ENCODE assay signal across 8 cellular contexts in the genomic region with DNA sequence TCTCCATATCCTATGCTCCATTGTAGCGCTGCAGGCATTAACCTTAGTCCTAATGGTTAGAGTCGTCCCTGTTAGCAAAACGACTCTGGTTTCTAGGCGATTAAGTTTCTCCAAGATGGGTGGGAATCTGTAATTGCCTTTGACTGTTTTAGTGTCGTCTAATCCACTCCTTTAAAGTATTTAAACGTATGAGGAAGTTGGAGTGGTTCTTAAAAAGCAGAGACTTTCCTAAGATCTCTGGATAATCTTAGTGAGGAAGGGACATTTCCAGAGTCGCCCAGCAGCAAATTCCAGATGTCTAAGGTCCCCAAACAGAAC. TPM values are rescaled to one million over a fixed set of nuclear protein-coding genes. Genes with fewer than 3 reads are reported as not detected.
A peak's percentile ranks its signal among the peaks of the same experiment; 100 is the strongest.
DNase-seq lines count a peak whose midpoint lies in the region; ATAC-seq and TF ChIP-seq lines count a peak whose summit lies in the region.

No MANE protein-coding gene starts in this region.

- in situ Hi-C loops in Panc1 (cut with HindIII; ENCODE audit: low pct_unique_long_range_greater_than_20kb, low sequenced_read_pairs) = no loop called here

- H3K4me1 Mint-ChIP-seq in CD4-positive, alpha-beta memory T cell = peaks cover 29 to 64% (median 42%) of the 10 kb centered on the region in 4 donors

- DNase-seq in CD4-positive, alpha-beta memory T cell = no peak
- DNase-seq in Panc1 (ENCODE audit: low read depth, low spot score) (no peak), epithelial cell of esophagus (ENCODE audit: low read depth) (no peak), amniotic stem cell (lab: John Stamatoyannopoulos, UW) (no peak), NCI-H510A (lab: John Stamatoyannopoulos, UW) (no peak), middle frontal gyrus (ENCODE audit: extremely low spot score, low spot score) (no peak)

- H3K27ac Mint-ChIP-seq in CD4-positive, alpha-beta memory T cell = peak overlapping the region; percentile 100

- CTCF ChIA-PET in CD4-positive, alpha-beta memory T cell (lab: Charles Lee; ENCODE audit: partially characterized antibody) = interaction anchor here (1.0 to 1.2 kb wide), 2 partner anchors 172 to 421 kb away, joined by 3 read pairs; partner anchors contain the start of genes COPS4 and COQ2
- CTCF ChIA-PET in Panc1 (lab: Charles Lee) = no interaction called here

- H3K36me3 Mint-ChIP-seq in CD4-positive, alpha-beta memory T cell = peaks cover 36 to 77% of the 10 kb centered on the region in 2 donors

- no peaks in the 10 kb centered on the region for H3K9me3 ChIP-seq in CD4-positive, alpha-beta memory T cell (ENCODE audit: control insufficient read depth in 1 of 2, low read length in 2 of 2)
- H3K9me3 ChIP-seq in Panc1 (ENCODE audit: control insufficient read depth, insufficient read depth, low read depth, low read length) (no peaks in the 10 kb centered on the region), neutrophil (no peaks in the 10 kb centered on the region)

- H3K9me3 Mint-ChIP-seq in CD4-positive, alpha-beta memory T cell = no peaks in the 10 kb centered on the region

- POLR2A ChIA-PET in CD4-positive, alpha-beta memory T cell (lab: Charles Lee; ENCODE audit: partially characterized antibody) = interaction anchor here (0.8 to 3.4 kb wide), 17 partner anchors 9 to 1082 kb away, joined by 3 to 62 read pairs (median 6); partner anchors contain the start of genes ABRAXAS1, COPS4, COQ2 and HNRNPD
- POLR2A ChIA-PET in Panc1 (lab: Charles Lee) = no interaction called here

- H3K4me1 ChIP-seq in CD4-positive, alpha-beta memory T cell (ENCODE audit: insufficient read depth, low read length) = peaks cover 37% of the 10 kb centered on the region
- peaks cover 10% of the 10 kb centered on the region; the same call in 1 of the 2 replicates for H3K4me1 ChIP-seq in Panc1 (ENCODE audit: control insufficient read depth, insufficient read depth, low read length)
- peaks cover 20 to 23% of the 10 kb centered on the region in 2 experiments for H3K4me1 ChIP-seq in neutrophil (ENCODE audit: control insufficient read depth in 1 of 2, insufficient read depth in 1 of 2, low read depth in 1 of 2, low read length in 1 of 2)

- TSS peak; percentile 86 for BruUV-seq in Panc1 (replicated peaks; lab: Mats Ljungman, UMichigan)

- intact Hi-C loops in CD4-positive, alpha-beta memory T cell (cut with micrococcal nuclease) = loop anchor here (1.0 to 10.0 kb wide), 2 partner anchors 79 to 121 kb away; partner anchors contain the start of gene HPSE
- intact Hi-C loops in Panc1 (cut with micrococcal nuclease; ENCODE audit: unreplicated experiment) = no loop called here

- ATAC-seq in Panc1 (no peak), GM21825 (IDR thresholded peaks at IDR 0.05; ENCODE audit: unreplicated experiment) (no peak)

- TF ChIP-seq CTCF in Panc1 (IDR thresholded peaks at IDR 0.05) = no peak
- no peak for TF ChIP-seq CTCF in epithelial cell of esophagus (IDR thresholded peaks at IDR 0.05; ENCODE audit: insufficient read depth, low read depth, low read length, missing control alignments)
- no peak for TF ChIP-seq CTCF in neutrophil (IDR thresholded peaks at IDR 0.05)

- H3K27ac ChIP-seq in CD4-positive, alpha-beta memory T cell (ENCODE audit: low read depth, low read length) = peak overlapping the region; percentile 100
- H3K27ac ChIP-seq in Panc1 (ENCODE audit: low read length) = peak overlapping the region; percentile 97
- peak overlapping the region; percentile 92 for H3K27ac ChIP-seq in neutrophil

- H3K27me3 ChIP-seq in CD4-positive, alpha-beta memory T cell (ENCODE audit: insufficient read depth, low read length) = no peaks in the 10 kb centered on the region
- H3K27me3 ChIP-seq in Panc1 (ENCODE audit: control insufficient read depth, insufficient read depth, low read length) (no peaks in the 10 kb centered on the region), neutrophil (no peaks in the 10 kb centered on the region)

- H3K4me3 ChIP-seq in CD4-positive, alpha-beta memory T cell (ENCODE audit: low read length in 2 of 2) = peak overlapping the region; percentile 90 to 96
- H3K4me3 ChIP-seq in Panc1 (ENCODE audit: low read depth in 2 of 2, low read length in 2 of 2) = peak overlapping the region; percentile 96 to 97
- peak overlapping the region; percentile 71 for H3K4me3 ChIP-seq in epithelial cell of esophagus (ENCODE audit: low read length)
- peak overlapping the region; percentile 80 to 98 for H3K4me3 ChIP-seq in neutrophil (ENCODE audit: low read depth in 1 of 2, low read length in 1 of 2)

- H3K27me3 Mint-ChIP-seq in CD4-positive, alpha-beta memory T cell = no peaks in the 10 kb centered on the region

- H3K36me3 ChIP-seq in CD4-positive, alpha-beta memory T cell (ENCODE audit: insufficient read depth, low read length) = peaks cover 29% of the 10 kb centered on the region
- H3K36me3 ChIP-seq in Panc1 (ENCODE audit: control insufficient read depth, insufficient read depth, low read length) = peaks cover 32% of the 10 kb centered on the region
- peaks cover 28% of the 10 kb centered on the region for H3K36me3 ChIP-seq in neutrophil

- H3K4me3 Mint-ChIP-seq in CD4-positive, alpha-beta memory T cell = peak overlapping the region; percentile 99 to 100 (median 100)

RNA-seq across cellular contexts. Expression of gene MRPS18C, which starts 0.3 kb away (rescaled TPM):
- 10 to 100 TPM; 45.7 to 51.4 TPM for total RNA-seq in CD4-positive, alpha-beta memory T cell
- polyA plus RNA-seq in CD4-positive, alpha-beta memory T cell = 10 to 100 TPM; 60.9 to 76.3 TPM
- 50.8 TPM for total RNA-seq in Panc1 (2021; ENCODE audit: unreplicated experiment)
- polyA plus RNA-seq in Panc1 (2012; ENCODE audit: insufficient read length) = 54.7 TPM

RNA-seq across cellular contexts. Expression of gene HELQ, which starts 0.5 kb away (rescaled TPM):
- 10 to 100 TPM; 48.1 to 49.0 TPM for total RNA-seq in CD4-positive, alpha-beta memory T cell
- 10 to 100 TPM; 17.5 to 24.0 TPM for polyA plus RNA-seq in CD4-positive, alpha-beta memory T cell
- total RNA-seq in Panc1 (2021; ENCODE audit: unreplicated experiment) = 9.3 TPM
- polyA plus RNA-seq in Panc1 (2012; ENCODE audit: insufficient read length) = 2.4 TPM

RNA-seq across cellular contexts. Expression of gene ABRAXAS1, which starts 28.8 kb away (rescaled TPM):
- 10 to 100 TPM; 35.9 to 36.7 TPM for total RNA-seq in CD4-positive, alpha-beta memory T cell
- 10 to 100 TPM; 10.6 to 15.4 TPM for polyA plus RNA-seq in CD4-positive, alpha-beta memory T cell
- total RNA-seq in Panc1 (2021; ENCODE audit: unreplicated experiment) = 8.3 TPM
- polyA plus RNA-seq in Panc1 (2012; ENCODE audit: insufficient read length) = 4.7 TPM
